In the genomic region with DNA sequence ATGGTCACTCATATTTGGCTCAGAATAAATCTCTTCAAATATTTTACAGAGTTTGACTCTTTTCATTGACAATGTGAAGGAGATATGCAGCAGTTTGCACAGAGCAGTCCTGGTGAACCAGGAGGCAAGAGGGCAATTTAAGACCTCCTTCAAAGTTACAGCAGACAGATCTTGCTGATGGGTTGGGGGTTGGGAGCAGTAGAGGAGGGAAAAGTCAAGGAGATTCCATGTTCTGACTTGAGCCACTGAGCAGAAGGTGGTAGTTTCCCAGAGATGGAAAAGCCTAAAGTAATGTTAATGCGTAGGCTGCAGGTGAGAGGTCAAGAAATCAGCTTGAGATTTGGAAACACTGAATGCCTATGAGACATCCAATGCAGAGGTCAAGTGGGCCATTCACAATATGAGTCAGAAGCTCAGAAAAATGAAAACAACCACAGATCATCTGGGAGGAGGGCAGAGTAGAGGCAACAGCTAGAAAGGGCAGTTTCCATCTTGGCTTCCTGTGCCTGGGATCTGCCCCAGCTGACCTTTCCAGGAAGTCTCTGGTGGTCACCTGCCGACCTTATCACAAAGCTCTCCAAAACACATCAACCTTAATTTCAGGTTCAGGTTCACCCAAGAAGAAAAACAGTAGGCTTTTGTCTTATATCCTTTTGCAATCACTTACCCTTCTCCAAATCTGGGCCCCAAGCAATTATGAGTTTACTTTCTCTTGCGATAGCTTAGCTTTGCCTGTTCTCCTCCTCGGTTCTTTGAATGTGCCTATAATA, we compare ENCODE assay signal across 12 cellular contexts.
DNase-seq lines count a peak whose midpoint lies in the region; ATAC-seq and TF ChIP-seq lines count a peak whose summit lies in the region.
"Had no signal": no experiment of that assay in that cellular context is flagged by ENCODE, and none has a peak within 500 bp of the region (broad histone marks: within the 10 kb centered on the region; RNA-seq: fewer than 3 reads in every experiment).

No MANE protein-coding gene starts in this region.

- no peak overlapping the region for H3K4me3 ChIP-seq in PC-3 (ENCODE audit: low read length)
- no peak overlapping the region for H3K4me3 ChIP-seq in esophagus squamous epithelium
- H3K4me3 ChIP-seq: GM12878 had no signal

- no peaks in the 10 kb centered on the region for H3K9me2 ChIP-seq in PC-3 (replicated peaks; ENCODE audit: low read length)

- intact Hi-C loops in PC-3 (cut with micrococcal nuclease) (loop anchor here (5.0 kb wide), 2 partner anchors 128 to 258 kb away; partner anchors contain the start of gene SH3BP4), esophagus squamous epithelium (cut with DNase I) (no loop called here)

- H4K20me1 ChIP-seq in PC-3 (ENCODE audit: low read length), result no peaks in the 10 kb centered on the region

- no peak overlapping the region for H3K4me2 ChIP-seq in PC-3 (ENCODE audit: low read length)

- TF ChIP-seq POLR2A in esophagus squamous epithelium (IDR thresholded peaks at IDR 0.05), result no peak

- 51 to 67% methylated on average over 4 of the region's 4 CpGs for WGBS in esophagus squamous epithelium, 2 donors

- BruUV-seq in PC-3 (replicated peaks; lab: Mats Ljungman, UMichigan), result no TSS peak

- TF ChIP-seq CTCF in PC-3 (conservative IDR thresholded peaks at IDR 0.05; ENCODE audit: low read depth, low read length), result no peak
- TF ChIP-seq CTCF in esophagus squamous epithelium (IDR thresholded peaks at IDR 0.05), result no peak

- no peak overlapping the region for H3K9ac ChIP-seq in PC-3 (ENCODE audit: low read length)

- CTCF ChIA-PET in PC-3 (lab: Charles Lee), result no interaction called here

- no peak overlapping the region for H2AFZ ChIP-seq in PC-3 (ENCODE audit: low read length)

- DNase-seq in ELR (ENCODE audit: low read depth) (peak; percentile 87), PC-3 (peak; percentile 51), fibroblast of gingiva (ENCODE audit: low read depth) (peak; percentile 60), pulmonary artery endothelial cell (ENCODE audit: low read depth, low spot score) (peak; percentile 80), NCI-H2171 treated with DMSO at 0.1 percent for 48 hours (lab: John Stamatoyannopoulos, UW) (no peak), NK-92 (lab: John Stamatoyannopoulos, UW; ENCODE audit: unreplicated experiment) (no peak), esophagus squamous epithelium (lab: John Stamatoyannopoulos, UW) (no peak)
- no peak for DNase-seq in activated CD8-positive, alpha-beta memory T cell treated with anti-CD3 and anti-CD28 coated beads, Interleukin-2, amount 50 U/mL, for 4 hours
- DNase-seq: effector CD4-positive, alpha-beta T cell; stimulated activated CD4-positive, alpha-beta T cell treated with anti-CD3 and anti-CD28 coated beads, Interleukin-2, amount 100 ng/mL, for 48 hours had no signal

- ATAC-seq in PC-3, result no peak
- ATAC-seq: activated CD4-positive, CD25-positive, alpha-beta regulatory T cell treated with anti-CD3 and anti-CD28 coated beads, Interleukin-2, amount 50 U/mL, for 24 hours; GM12878 had no signal

- H3K27ac ChIP-seq in PC-3 (ENCODE audit: low read length) (no peak overlapping the region), esophagus squamous epithelium (no peak overlapping the region)

- no peaks in the 10 kb centered on the region for H3F3A ChIP-seq in PC-3 (ENCODE audit: low read length, unreplicated experiment)

- no peaks in the 10 kb centered on the region for H3K36me3 ChIP-seq in PC-3 (ENCODE audit: low read depth, low read length)
- H3K36me3 ChIP-seq in esophagus squamous epithelium, result no peaks in the 10 kb centered on the region

- POLR2A ChIA-PET in PC-3 (lab: Charles Lee; ENCODE audit: unreplicated experiment), result no interaction called here

- H3K27me3 ChIP-seq in PC-3 (ENCODE audit: low read length) (no peaks in the 10 kb centered on the region), esophagus squamous epithelium (peaks cover 0 to 66% (median 0%) of the 10 kb centered on the region in 4 donors)

- H3K9me3 ChIP-seq in PC-3 (ENCODE audit: low read length) (no peaks in the 10 kb centered on the region), esophagus squamous epithelium (peaks cover 5 to 34% (median 11%) of the 10 kb centered on the region in 3 donors)

- H3K4me1 ChIP-seq in PC-3 (ENCODE audit: insufficient read depth, low read length) (peaks cover 24% of the 10 kb centered on the region), esophagus squamous epithelium (peaks cover 8 to 34% (median 16%) of the 10 kb centered on the region in 3 donors)

- no peaks in the 10 kb centered on the region for H3K79me2 ChIP-seq in PC-3 (ENCODE audit: low read length)

Comparison
In these comparisons a context has a peak if more than half of its experiments do, and no peak if none do; other contexts are left out.
1. DNase-seq: peak in ELR (single experiment), PC-3 (single experiment), fibroblast of gingiva (single experiment) and pulmonary artery endothelial cell (single experiment); none in NCI-H2171 treated with DMSO at 0.1 percent for 48 hours (single experiment), NK-92 (single experiment), activated CD8-positive, alpha-beta memory T cell treated with anti-CD3 and anti-CD28 coated beads, Interleukin-2, amount 50 U/mL, for 4 hours (single experiment) and esophagus squamous epithelium (single experiment).